8 cellular contexts compared by ENCODE assay signal in genomic region chr11:64745219-64745522, GRCh38. TPM values are rescaled to one million over a fixed set of nuclear protein-coding genes. Genes with fewer than 3 reads are reported as not detected.
DNase-seq lines count a peak whose midpoint lies in the region; ATAC-seq and TF ChIP-seq lines count a peak whose summit lies in the region.

No MANE protein-coding gene starts in this region.

- no peak for DNase-seq in H9
- DNase-seq in astrocyte of the spinal cord (ENCODE audit: low read depth, low spot score): no peak
- DNase-seq in right lobe of liver: peak; percentile 79 to 89 (median 84)
- peak; percentile 64 for DNase-seq in stimulated activated CD8-positive, alpha-beta memory T cell treated with anti-CD3 and anti-CD28 coated beads, Interleukin-4, amount 100 ng/mL, for 48 hours
- no peak for DNase-seq in SW480 (ENCODE audit: low spot score)
- no peak for DNase-seq in cerebellar cortex (ENCODE audit: low spot score)
- no peak for DNase-seq in COLO829 (ENCODE audit: low spot score)

- H3T11ph ChIP-seq in H9 (ENCODE audit: low read length): no peak overlapping the region

- no peak overlapping the region for H3K27ac Mint-ChIP-seq in H9
- peak overlapping the region; percentile 99 for H3K27ac Mint-ChIP-seq in T-helper 1 cell treated with Interleukin-12 subunit alpha and Interleukin-12 subunit beta and Interleukin-4 antibody, amounts not matched to agents 30 μg/mL and 1 μg/mL, for 36 hours

- H2BK20ac ChIP-seq in H9 (ENCODE audit: low read depth, low read length, poor library complexity, severe bottlenecking): no peak overlapping the region

- in situ Hi-C loops in astrocyte of the spinal cord (cut with HindIII; ENCODE audit: low sequenced_read_pairs): no loop called here

- no peak overlapping the region for H4K5ac ChIP-seq in H9 (ENCODE audit: insufficient read length, low read depth, low read length)

- H3K27me3 ChIP-seq in H9 (ENCODE audit: insufficient read depth, low read length): peaks cover 1% of the 10 kb centered on the region; the same call in 1 of the 2 replicates
- peaks cover 0 to 5% of the 10 kb centered on the region in 2 donors for H3K27me3 ChIP-seq in right lobe of liver

- H3K4me1 Mint-ChIP-seq in H9: peaks cover 28 to 30% of the 10 kb centered on the region in 2 experiments
- peaks cover 28% of the 10 kb centered on the region for H3K4me1 Mint-ChIP-seq in T-helper 1 cell treated with Interleukin-12 subunit alpha and Interleukin-12 subunit beta and Interleukin-4 antibody, amounts not matched to agents 30 μg/mL and 1 μg/mL, for 36 hours (ENCODE audit: low read depth)

- no peak for TF ChIP-seq POLR2A in right lobe of liver (IDR thresholded peaks at IDR 0.05)

- H2BK120ac ChIP-seq in H9 (ENCODE audit: low read depth, low read length, poor library complexity, severe bottlenecking): no peak overlapping the region

- peak overlapping the region; percentile 69 to 93 for H3K4me3 Mint-ChIP-seq in H9
- H3K4me3 Mint-ChIP-seq in T-helper 1 cell treated with Interleukin-12 subunit alpha and Interleukin-12 subunit beta and Interleukin-4 antibody, amounts not matched to agents 30 μg/mL and 1 μg/mL, for 36 hours: peak overlapping the region; percentile 97

- H3K36me3 ChIP-seq in right lobe of liver: no peaks in the 10 kb centered on the region

- H2BK12ac ChIP-seq in H9 (ENCODE audit: insufficient read length, low read depth, low read length): no peak overlapping the region

- peaks cover 0 to 3% (median 2%) of the 10 kb centered on the region in 3 experiments; a peak in 2 of 7 replicates for H3K36me3 Mint-ChIP-seq in H9 (ENCODE audit: insufficient read depth in 1 of 3, low read depth in 3 of 3)
- H3K36me3 Mint-ChIP-seq in T-helper 1 cell treated with Interleukin-12 subunit alpha and Interleukin-12 subunit beta and Interleukin-4 antibody, amounts not matched to agents 30 μg/mL and 1 μg/mL, for 36 hours (ENCODE audit: low read depth): peaks cover 14% of the 10 kb centered on the region

- no peak overlapping the region for H4K91ac ChIP-seq in H9 (ENCODE audit: insufficient read length, low read depth, low read length)

- no peak overlapping the region for H3K56ac ChIP-seq in H9 (ENCODE audit: insufficient read length, low read depth, low read length)

- H3K9me3 ChIP-seq in H9 (ENCODE audit: control insufficient read depth, low read depth, low read length) (no peaks in the 10 kb centered on the region), right lobe of liver (no peaks in the 10 kb centered on the region)

- no peak overlapping the region for H3K18ac ChIP-seq in H9 (ENCODE audit: insufficient read length, low read depth, low read length)

- H3K79me2 ChIP-seq in H9 (ENCODE audit: insufficient read depth, low read length): no peaks in the 10 kb centered on the region

- no peak overlapping the region for H3K4ac ChIP-seq in H9 (ENCODE audit: low read depth, low read length)

- no CpG with 5 or more reads among the region's 17 CpGs for WGBS in H9 (ENCODE audit: extremely low coverage, insufficient read length, low lambda C conversion rate)
- 4% methylated on average over 5 of the region's 17 CpGs for WGBS in right lobe of liver (ENCODE audit: insufficient coverage, low coverage, low lambda C conversion rate, missing lambda C conversion rate)

- TF ChIP-seq CTCF in H9 (conservative IDR thresholded peaks at IDR 0.05) (no peak), astrocyte of the spinal cord (IDR thresholded peaks at IDR 0.05; ENCODE audit: low read depth, low read length) (no peak), right lobe of liver (IDR thresholded peaks at IDR 0.05) (no peak)

- H2BK15ac ChIP-seq in H9 (ENCODE audit: low read depth, low read length): no peak overlapping the region

- no peak overlapping the region for H2AK5ac ChIP-seq in H9 (ENCODE audit: insufficient read length, low read length)

- H3K14ac ChIP-seq in H9 (ENCODE audit: insufficient read depth, low read length): no peak overlapping the region

- H3K23me2 ChIP-seq in H9 (ENCODE audit: insufficient read length, low read depth, low read length, poor library complexity, severe bottlenecking): peaks cover 43% of the 10 kb centered on the region

- H2BK5ac ChIP-seq in H9 (ENCODE audit: insufficient read length, low read length): no peak overlapping the region

- H4K8ac ChIP-seq in H9 (replicated peaks; ENCODE audit: insufficient read length, low read depth, low read length): no peak overlapping the region

- no peaks in the 10 kb centered on the region; the same call in 1 of the 2 replicates for H3K4me1 ChIP-seq in H9 (ENCODE audit: insufficient read depth, low read length)
- peaks cover 0 to 23% (median 5%) of the 10 kb centered on the region in 4 donors for H3K4me1 ChIP-seq in right lobe of liver

- no peak overlapping the region for H3K23ac ChIP-seq in H9 (ENCODE audit: insufficient read length, low read depth, low read length)

- peak overlapping the region; percentile 91 for H3K4me2 ChIP-seq in H9 (ENCODE audit: insufficient read depth, insufficient read length, low read length)

- no peaks in the 10 kb centered on the region for H3K79me1 ChIP-seq in H9 (ENCODE audit: insufficient read depth, low read depth, low read length, poor library complexity, severe bottlenecking)

- no peaks in the 10 kb centered on the region for H4K20me1 ChIP-seq in H9 (ENCODE audit: control insufficient read depth, insufficient read depth, insufficient read length)

- intact Hi-C loops in right lobe of liver (cut with DNase I): no loop called here

- peak; percentile 20 to 41 (median 22) for ATAC-seq in right lobe of liver

- H3K27ac ChIP-seq in H9 (ENCODE audit: insufficient read length, low read depth, low read length): no peak overlapping the region
- peak overlapping the region; percentile 41 to 76 (median 63) for H3K27ac ChIP-seq in right lobe of liver

- no peak overlapping the region for H3K9ac ChIP-seq in H9 (ENCODE audit: extremely low read depth, insufficient read length, low read length)

- H3K9me3 Mint-ChIP-seq in H9: no peaks in the 10 kb centered on the region
- H3K9me3 Mint-ChIP-seq in T-helper 1 cell treated with Interleukin-12 subunit alpha and Interleukin-12 subunit beta and Interleukin-4 antibody, amounts not matched to agents 30 μg/mL and 1 μg/mL, for 36 hours: no peaks in the 10 kb centered on the region

- H2AFZ ChIP-seq in H9 (ENCODE audit: low read length): no peak overlapping the region

- H3K4me3 ChIP-seq in astrocyte of the spinal cord (ENCODE audit: low read depth, low read length): peak overlapping the region; percentile 24
- H3K4me3 ChIP-seq in right lobe of liver: peak overlapping the region; percentile 13 to 59 (median 28)

- H3K27me3 Mint-ChIP-seq in H9 (ENCODE audit: low read depth): peaks cover 45% of the 10 kb centered on the region
- H3K27me3 Mint-ChIP-seq in T-helper 1 cell treated with Interleukin-12 subunit alpha and Interleukin-12 subunit beta and Interleukin-4 antibody, amounts not matched to agents 30 μg/mL and 1 μg/mL, for 36 hours (ENCODE audit: low read depth): no peaks in the 10 kb centered on the region

RNA-seq across cellular contexts. Expression of gene RASGRP2, which starts 1.2 kb away (rescaled TPM):
- total RNA-seq in H9 (2021): 24.0 and 26.9 TPM in 2 replicates
- 1 to 10 TPM; 1.6 to 8.1 (median 3.2) TPM for total RNA-seq in right lobe of liver

RNA-seq across cellular contexts. Expression of gene PYGM, which starts 14.6 kb away (rescaled TPM):
- total RNA-seq in H9 (2021): 3.6 TPM in 2 replicates
- 1 to 10 TPM in 1 of 6 experiments, under 1 TPM in 5; 0.24 to 1.4 (median 0.47) TPM for total RNA-seq in right lobe of liver

RNA-seq across cellular contexts. Expression of gene NRXN2, which starts 22.2 kb away (rescaled TPM):
- total RNA-seq in H9 (2021) (3.9 and 4.8 TPM in 2 replicates), right lobe of liver (1 to 10 TPM; 1.6 to 7.7 (median 2.3) TPM)

RNA-seq across cellular contexts. Expression of gene SF1, which starts 33.2 kb away (rescaled TPM):
- total RNA-seq in H9 (2021) (514 and 528 TPM in 2 replicates), right lobe of liver (100 to 1,000 TPM in 5 of 6 experiments, 10 to 100 TPM in 1; 92.7 to 164 (median 141) TPM)

RNA-seq across cellular contexts. Expression of gene MAP4K2, which starts 57.8 kb away (rescaled TPM):
- total RNA-seq in H9 (2021) (21.6 and 24.7 TPM in 2 replicates), right lobe of liver (10 to 100 TPM in 1 of 6 experiments, 1 to 10 TPM in 5; 3.4 to 14.7 (median 4.8) TPM)

Comparison
In these comparisons a context has a peak if more than half of its experiments do, and no peak if none do; other contexts are left out.
1. DNase-seq: peak in right lobe of liver (3 of 3) and stimulated activated CD8-positive, alpha-beta memory T cell treated with anti-CD3 and anti-CD28 coated beads, Interleukin-4, amount 100 ng/mL, for 48 hours (single experiment); none in H9 (single experiment), astrocyte of the spinal cord (single experiment), SW480 (single experiment), cerebellar cortex (single experiment) and COLO829 (single experiment).